In genomic region chr11:127130321-127130720, GRCh38 we compare ENCODE assay signal across 20 cellular contexts.
DNase-seq lines count a peak whose midpoint lies in the region; ATAC-seq and TF ChIP-seq lines count a peak whose summit lies in the region.
"Had no signal": no experiment of that assay in that cellular context is flagged by ENCODE, and none has a peak within 500 bp of the region (broad histone marks: within the 10 kb centered on the region; RNA-seq: fewer than 3 reads in every experiment).

No MANE protein-coding gene starts in this region.

- DNase-seq in Daoy (ENCODE audit: low read depth) (peak; percentile 14), tibial artery (no peak), cerebellum (ENCODE audit: low spot score) (no peak), natural killer cell (no peak), NCI-H69 (lab: John Stamatoyannopoulos, UW) (no peak)
- DNase-seq: C1 segment of cervical spinal cord; Caco-2; GOT3; MV-4-11; NCI-H1417 treated with DMSO at 0.1 percent for 48 hours; NCI-H2081; NCI-H510A treated with DMSO at 0.1 percent for 48 hours; NK-92 treated with Interleukin-12 subunit alpha and Interleukin-12 subunit beta, amount 100 ng/mL, for 24 hours; T1000 had no signal

- H3K9me3 Mint-ChIP-seq in natural killer cell, result no peaks in the 10 kb centered on the region

- no peaks in the 10 kb centered on the region for H3K9me3 ChIP-seq in tibial artery
- H3K9me3 ChIP-seq: Caco-2, SJSA1 had no signal

- no peaks in the 10 kb centered on the region for H3K36me3 Mint-ChIP-seq in natural killer cell

- TF ChIP-seq CTCF in tibial artery (IDR thresholded peaks at IDR 0.05) (no peak), natural killer cell (IDR thresholded peaks at IDR 0.05) (no peak)

- no peaks in the 10 kb centered on the region for H3K4me1 Mint-ChIP-seq in natural killer cell
- H3K4me1 Mint-ChIP-seq: IgD-negative memory B cell had no signal

- intact Hi-C loops in tibial artery (cut with DNase I; ENCODE audit: low total_unique reads) (no loop called here), natural killer cell (cut with micrococcal nuclease) (no loop called here)

- H3K36me3 ChIP-seq in tibial artery, result no peaks in the 10 kb centered on the region
- H3K36me3 ChIP-seq: SJSA1 had no signal

- no peak overlapping the region for H3K4me3 ChIP-seq in tibial artery
- H3K4me3 ChIP-seq: GM12878, SJSA1 had no signal

- no peak overlapping the region for H3K27ac ChIP-seq in tibial artery
- H3K27ac ChIP-seq: SJSA1 had no signal

- no peak overlapping the region for H3K4me3 Mint-ChIP-seq in natural killer cell
- H3K4me3 Mint-ChIP-seq: IgD-negative memory B cell had no signal

- no peaks in the 10 kb centered on the region for H3K4me1 ChIP-seq in tibial artery
- H3K4me1 ChIP-seq: Caco-2, SJSA1 had no signal

- H3K27ac Mint-ChIP-seq in natural killer cell, result no peak overlapping the region
- H3K27ac Mint-ChIP-seq: IgD-negative memory B cell had no signal

- no peaks in the 10 kb centered on the region for H3K27me3 ChIP-seq in tibial artery
- H3K27me3 ChIP-seq: SJSA1 had no signal

- ATAC-seq in GM19467 (IDR thresholded peaks at IDR 0.05; ENCODE audit: unreplicated experiment), result peak; percentile 49
- peak; percentile 78 for ATAC-seq in HG03060 (IDR thresholded peaks at IDR 0.05; ENCODE audit: low read depth, unreplicated experiment)
- ATAC-seq in HG03460 (IDR thresholded peaks at IDR 0.05; ENCODE audit: unreplicated experiment), result peak; percentile 58
- ATAC-seq in natural killer cell, result no peak
- ATAC-seq: GM12878 had no signal

- peaks cover 0 to 9% of the 10 kb centered on the region in 2 donors for H3K27me3 Mint-ChIP-seq in natural killer cell (ENCODE audit: low read depth in 2 of 2)

Comparison
In these comparisons a context has a peak if more than half of its experiments do, and no peak if none do; other contexts are left out.
1. ATAC-seq: peak in GM19467 (single experiment), HG03060 (single experiment) and HG03460 (single experiment); none in natural killer cell (0 of 3).